Comparison of ENCODE assay signal across 20 cellular contexts in the genomic region with DNA sequence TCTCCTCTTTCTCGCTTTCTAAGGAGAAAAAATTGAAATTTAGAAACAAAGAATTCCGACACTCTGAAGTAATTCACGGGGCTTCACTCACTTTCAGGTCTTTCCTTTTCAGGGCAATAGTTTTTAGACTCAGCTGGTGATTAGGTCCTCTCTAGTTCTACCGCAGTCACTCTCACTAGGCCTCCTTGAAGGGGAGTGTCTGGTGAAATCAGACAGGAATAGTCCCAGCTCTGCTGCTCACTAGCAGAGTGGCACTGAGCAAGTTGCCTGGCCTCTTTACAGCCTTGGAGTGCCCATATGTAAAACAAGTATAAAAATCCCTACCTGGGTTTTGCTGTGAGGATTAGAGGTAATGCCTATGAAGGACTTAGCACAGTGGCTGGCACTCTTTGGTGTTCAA.
DNase-seq lines count a peak whose midpoint lies in the region; ATAC-seq, FAIRE-seq and TF ChIP-seq lines count a peak whose summit lies in the region.
"Had no signal": no experiment of that assay in that cellular context is flagged by ENCODE, and none has a peak within 500 bp of the region (broad histone marks: within the 10 kb centered on the region; RNA-seq: fewer than 3 reads in every experiment).

No MANE protein-coding gene starts in this region.

- TF ChIP-seq CTCF in heart left ventricle (IDR thresholded peaks at IDR 0.05) (no peak), bronchial epithelial cell (IDR thresholded peaks at IDR 0.05; ENCODE audit: insufficient read depth, low read length, severe bottlenecking) (no peak), nephron progenitor cell (IDR thresholded peaks at IDR 0.05) (no peak), dorsolateral prefrontal cortex (IDR thresholded peaks at IDR 0.05 in 54 of 56, conservative IDR thresholded peaks at IDR 0.05 in 2 of 56; ENCODE audit: low read depth in 1 of 56, partially characterized antibody in 56 of 56) (no peak)

- peaks cover 0 to 14% (median 0%) of the 10 kb centered on the region in 12 donors for H3K9me3 ChIP-seq in heart left ventricle
- H3K9me3 ChIP-seq: A549, BLaER1 had no signal

- WGBS in heart left ventricle, 4 donors = 58 to 66% (median 63%) methylated on average over 4 of the region's 4 CpGs

- intact Hi-C loops in left cardiac atrium (cut with DNase I) (no loop called here), heart left ventricle (cut with DNase I) (no loop called here), dorsolateral prefrontal cortex (cut with DNase I) (no loop called here)

- no peaks in the 10 kb centered on the region for H3K36me3 ChIP-seq in heart left ventricle
- no peaks in the 10 kb centered on the region for H3K36me3 ChIP-seq in bronchial epithelial cell (ENCODE audit: control insufficient read depth, insufficient read depth, low read length)
- H3K36me3 ChIP-seq: BLaER1 had no signal

- no peak overlapping the region for H3K4me3 Mint-ChIP-seq in nephron progenitor cell
- H3K4me3 Mint-ChIP-seq: CD14-positive monocyte; CD4-positive, alpha-beta memory T cell had no signal

- peaks cover 13% of the 10 kb centered on the region for H3K27me3 Mint-ChIP-seq in nephron progenitor cell (ENCODE audit: low read depth, poor library complexity)

- ATAC-seq in left cardiac atrium = peak; percentile 27 to 47
- ATAC-seq in heart left ventricle = no peak
- ATAC-seq: A549, HepG2 had no signal

- H3K27me3 ChIP-seq in heart left ventricle = no peaks in the 10 kb centered on the region
- no peaks in the 10 kb centered on the region for H3K27me3 ChIP-seq in bronchial epithelial cell (ENCODE audit: control insufficient read depth, insufficient read depth, low read length)
- H3K27me3 ChIP-seq in dorsolateral prefrontal cortex = peaks cover 0 to 10% (median 0%) of the 10 kb centered on the region in 45 donors
- H3K27me3 ChIP-seq: BLaER1 had no signal

- DNase-seq in left cardiac atrium (no peak), heart left ventricle (no peak), bronchial epithelial cell (ENCODE audit: low read depth) (no peak), nephron progenitor cell (no peak), NCI-H146 treated with DMSO at 0.1 percent for 48 hours (lab: John Stamatoyannopoulos, UW; ENCODE audit: unreplicated experiment) (no peak), NCI-H2196 (lab: John Stamatoyannopoulos, UW; ENCODE audit: unreplicated experiment) (no peak), dorsolateral prefrontal cortex (no peak)
- DNase-seq: AML-193; CD4-positive, alpha-beta memory T cell; DMS153; DMS79; GDM1; KG1 had no signal

- H3K4me1 ChIP-seq in heart left ventricle = no peaks in the 10 kb centered on the region
- H3K4me1 ChIP-seq: A549, BLaER1 had no signal

- peak; percentile 7 for FAIRE-seq in bronchial epithelial cell (lab: Jason Lieb, UNC)
- FAIRE-seq: A549, GM18507, H54, HepG2 had no signal

- TF ChIP-seq POLR2A in heart left ventricle (IDR thresholded peaks at IDR 0.05) = no peak

- peaks cover 15% of the 10 kb centered on the region for H3K4me1 Mint-ChIP-seq in nephron progenitor cell
- H3K4me1 Mint-ChIP-seq: CD14-positive monocyte; CD4-positive, alpha-beta memory T cell had no signal

- H3K27ac ChIP-seq in heart left ventricle (no peak overlapping the region), dorsolateral prefrontal cortex (no peak overlapping the region)
- H3K27ac ChIP-seq: 22Rv1, A549, BLaER1 had no signal

- no peaks in the 10 kb centered on the region for H3K9me3 Mint-ChIP-seq in nephron progenitor cell

- peak overlapping the region; percentile 81 for H3K27ac Mint-ChIP-seq in nephron progenitor cell
- H3K27ac Mint-ChIP-seq: CD14-positive monocyte; CD4-positive, alpha-beta memory T cell had no signal

- H3K4me3 ChIP-seq in heart left ventricle (no peak overlapping the region), bronchial epithelial cell (ENCODE audit: low read depth, low read length) (no peak overlapping the region), dorsolateral prefrontal cortex (no peak overlapping the region)
- H3K4me3 ChIP-seq: A549, BLaER1 had no signal

- H3K36me3 Mint-ChIP-seq in nephron progenitor cell (ENCODE audit: low read depth) = no peaks in the 10 kb centered on the region

Comparison
In these comparisons a context has a peak if more than half of its experiments do, and no peak if none do; other contexts are left out.
1. ATAC-seq: peak in left cardiac atrium (2 of 2); none in heart left ventricle (0 of 4).